ENCODE assay signal across 26 cellular contexts in genomic region chr2:38560092-38560491, GRCh38.
"Had no signal": no experiment of that assay in that cellular context is flagged by ENCODE, and none has a peak within 500 bp of the region (broad histone marks: within the 10 kb centered on the region; RNA-seq: fewer than 3 reads in every experiment).

No MANE protein-coding gene starts in this region.

- FAIRE-seq: pancreas had no signal

- H3K9me3 ChIP-seq: breast epithelium, esophagus muscularis mucosa, heart left ventricle, left lung, pancreas, psoas muscle, tibial nerve had no signal

- H3K27me3 ChIP-seq: breast epithelium, esophagus muscularis mucosa, foreskin keratinocyte, heart left ventricle, left lung, tibial nerve had no signal

- H3K4me1 Mint-ChIP-seq: activated naive CD4-positive, alpha-beta T cell treated with anti-CD3 and anti-CD28 coated beads, Interleukin-2, amount 50 U/mL, for 24 hours; endodermal cell; naive B cell had no signal

- H3K27ac ChIP-seq: breast epithelium, esophagus muscularis mucosa, foreskin keratinocyte, heart left ventricle, left lung, pancreas, psoas muscle, tibial nerve had no signal

- H3K9me3 Mint-ChIP-seq: activated naive CD4-positive, alpha-beta T cell treated with anti-CD3 and anti-CD28 coated beads, Interleukin-2, amount 50 U/mL, for 24 hours; activated naive CD8-positive, alpha-beta T cell treated with anti-CD3 and anti-CD28 coated beads, Interleukin-2, amount 50 U/mL, for 24 hours; activated T-cell treated with anti-CD3 and anti-CD28 coated beads, Interleukin-2, amount 50 U/mL, for 24 hours; dendritic cell treated with granulocyte-macrophage colony-stimulating factor and Interleukin-4, amounts not matched to agents 40 ng/mL and 50 ng/mL, for 4 days; naive B cell; T-helper 2 cell treated with Interferon-gamma antibody and Interleukin-4, amounts not matched to agents 5 μg/mL and 100 μg/mL, for 36 hours had no signal

- H3K36me3 ChIP-seq: breast epithelium, pancreas had no signal

- DNase-seq: activated CD4-positive, alpha-beta T cell treated with anti-CD3 and anti-CD28 coated beads for 4 hours; activated CD4-positive, alpha-beta T cell treated with anti-CD3 and anti-CD28 coated beads, Interleukin-2, amount 50 U/mL, for 4 hours; activated CD8-positive, alpha-beta memory T cell treated with anti-CD3 and anti-CD28 coated beads, Interleukin-2, amount 50 U/mL, for 48 hours; activated gamma-delta T cell treated with Interleukin-2 at 50 U/mL for 16 hours; activated naive CD8-positive, alpha-beta T cell treated with anti-CD3 and anti-CD28 coated beads, Interleukin-2, amount 50 U/mL, for 24 hours; activated T-cell treated with anti-CD3 and anti-CD28 coated beads, Interleukin-2, amount 50 U/mL, for 24 hours; central memory CD4-positive, alpha-beta T cell; endodermal cell; foreskin keratinocyte; heart left ventricle; kidney glomerular epithelial cell; left lung; naive B cell; pancreas; psoas muscle; stimulated activated CD4-positive, alpha-beta T cell treated with anti-CD3 and anti-CD28 coated beads, Interleukin-15, amount 100 ng/mL, for 24 hours; stimulated activated CD4-positive, alpha-beta T cell treated with anti-CD3 and anti-CD28 coated beads, Interleukin-2, amount 100 ng/mL, for 24 hours; stimulated activated naive CD4-positive, alpha-beta T cell; T-helper 1 cell had no signal

- H3K4me1 ChIP-seq: breast epithelium, foreskin keratinocyte, tibial nerve had no signal

- H3K4me3 ChIP-seq: breast epithelium, esophagus muscularis mucosa, heart left ventricle, left lung, lung, pancreas, psoas muscle, tibial nerve had no signal

- H3K27me3 Mint-ChIP-seq: activated naive CD4-positive, alpha-beta T cell treated with anti-CD3 and anti-CD28 coated beads, Interleukin-2, amount 50 U/mL, for 24 hours; activated naive CD8-positive, alpha-beta T cell treated with anti-CD3 and anti-CD28 coated beads, Interleukin-2, amount 50 U/mL, for 24 hours; activated T-cell treated with anti-CD3 and anti-CD28 coated beads, Interleukin-2, amount 50 U/mL, for 24 hours; dendritic cell treated with granulocyte-macrophage colony-stimulating factor and Interleukin-4, amounts not matched to agents 40 ng/mL and 50 ng/mL, for 4 days had no signal

- ATAC-seq: activated naive CD8-positive, alpha-beta T cell treated with anti-CD3 and anti-CD28 coated beads, Interleukin-2, amount 50 U/mL, for 24 hours; foreskin keratinocyte; heart left ventricle; left lung; pancreas; psoas muscle had no signal

- H3K27ac Mint-ChIP-seq: activated naive CD4-positive, alpha-beta T cell treated with anti-CD3 and anti-CD28 coated beads, Interleukin-2, amount 50 U/mL, for 24 hours; activated naive CD8-positive, alpha-beta T cell treated with anti-CD3 and anti-CD28 coated beads, Interleukin-2, amount 50 U/mL, for 24 hours; activated T-cell treated with anti-CD3 and anti-CD28 coated beads, Interleukin-2, amount 50 U/mL, for 24 hours; dendritic cell treated with granulocyte-macrophage colony-stimulating factor and Interleukin-4, amounts not matched to agents 40 ng/mL and 50 ng/mL, for 4 days; endodermal cell; naive B cell; T-helper 2 cell treated with Interferon-gamma antibody and Interleukin-4, amounts not matched to agents 5 μg/mL and 100 μg/mL, for 36 hours had no signal

- H3K4me3 Mint-ChIP-seq: activated naive CD4-positive, alpha-beta T cell treated with anti-CD3 and anti-CD28 coated beads, Interleukin-2, amount 50 U/mL, for 24 hours; activated naive CD8-positive, alpha-beta T cell treated with anti-CD3 and anti-CD28 coated beads, Interleukin-2, amount 50 U/mL, for 24 hours; activated T-cell treated with anti-CD3 and anti-CD28 coated beads, Interleukin-2, amount 50 U/mL, for 24 hours; dendritic cell treated with granulocyte-macrophage colony-stimulating factor and Interleukin-4, amounts not matched to agents 40 ng/mL and 50 ng/mL, for 4 days; endodermal cell; T-helper 2 cell treated with Interferon-gamma antibody and Interleukin-4, amounts not matched to agents 5 μg/mL and 100 μg/mL, for 36 hours had no signal
